Comparison of ENCODE assay signal across 15 cellular contexts in genomic region chr20:61644387-61645076, GRCh38.
A peak's percentile ranks its signal among the peaks of the same experiment; 100 is the strongest.
DNase-seq lines count a peak whose midpoint lies in the region; ATAC-seq and TF ChIP-seq lines count a peak whose summit lies in the region.
"Had no signal": no experiment of that assay in that cellular context is flagged by ENCODE, and none has a peak within 500 bp of the region (broad histone marks: within the 10 kb centered on the region; RNA-seq: fewer than 3 reads in every experiment).

No MANE protein-coding gene starts in this region.

- H3K27me3 ChIP-seq in left ventricle myocardium inferior (ENCODE audit: low read depth) (peaks cover 81% of the 10 kb centered on the region), foreskin keratinocyte (peaks cover 7% of the 10 kb centered on the region)

- intact Hi-C loops in Right ventricle myocardium inferior (cut with DNase I): no loop called here
- intact Hi-C loops in left ventricle myocardium inferior (cut with micrococcal nuclease): no loop called here

- no peak overlapping the region for H3K4me3 ChIP-seq in left ventricle myocardium inferior
- H3K4me3 ChIP-seq: GM12878, HAP-1 had no signal

- H3K27ac ChIP-seq in left ventricle myocardium inferior (replicated peaks) (no peak overlapping the region), foreskin keratinocyte (no peak overlapping the region)
- H3K27ac ChIP-seq: 22Rv1, HL-60 had no signal

- H3K36me3 ChIP-seq in left ventricle myocardium inferior: no peaks in the 10 kb centered on the region
- H3K36me3 ChIP-seq: HAP-1 had no signal

- TF ChIP-seq CTCF in left ventricle myocardium inferior (IDR thresholded peaks at IDR 0.05; ENCODE audit: borderline replicate concordance) (no peak), omental fat pad (IDR thresholded peaks at IDR 0.05) (no peak), foreskin keratinocyte (conservative IDR thresholded peaks at IDR 0.05) (no peak)

- H3K4me1 ChIP-seq in left ventricle myocardium inferior (no peaks in the 10 kb centered on the region), foreskin keratinocyte (peaks cover 3% of the 10 kb centered on the region)
- H3K4me1 ChIP-seq: HAP-1 had no signal

- H3K9me3 ChIP-seq in left ventricle myocardium inferior (replicated peaks): peaks cover 8% of the 10 kb centered on the region
- H3K9me3 ChIP-seq: HAP-1 had no signal

- DNase-seq in Right ventricle myocardium inferior (ENCODE audit: missing footprints) (no peak), left ventricle myocardium inferior (no peak), ELF-1 (ENCODE audit: low read depth, low spot score) (peak; percentile 12), left kidney (ENCODE audit: low read depth, low spot score) (peak; percentile 24), omental fat pad (ENCODE audit: low spot score) (no peak), foreskin keratinocyte (no peak), middle frontal gyrus (ENCODE audit: extremely low spot score, low spot score) (no peak)
- DNase-seq: CD4-positive, CD25-positive, alpha-beta regulatory T cell; DMS 273 treated with DMSO at 0.1 percent for 48 hours; GOT3 had no signal

- peak; percentile 43 for ATAC-seq in Right ventricle myocardium inferior
- peak; percentile 60 for ATAC-seq in omental fat pad (ENCODE audit: low FRiP score)
- no peak for ATAC-seq in GM18873 (IDR thresholded peaks at IDR 0.05; ENCODE audit: low FRiP score, unreplicated experiment)
- ATAC-seq in foreskin keratinocyte: no peak
- ATAC-seq: GM12878 had no signal

Comparison
In these comparisons a context has a peak if more than half of its experiments do, and no peak if none do; other contexts are left out.
1. ATAC-seq: peak in Right ventricle myocardium inferior (single experiment) and omental fat pad (single experiment); none in GM18873 (single experiment) and foreskin keratinocyte (single experiment).
2. DNase-seq: peak in ELF-1 (single experiment) and left kidney (single experiment); none in Right ventricle myocardium inferior (single experiment), left ventricle myocardium inferior (single experiment), omental fat pad (single experiment), foreskin keratinocyte (0 of 2) and middle frontal gyrus (single experiment).